27 cellular contexts compared by ENCODE assay signal in genomic region chr13:39938591-39938990, GRCh38.
"Had no signal": no experiment of that assay in that cellular context is flagged by ENCODE, and none has a peak within 500 bp of the region (broad histone marks: within the 10 kb centered on the region; RNA-seq: fewer than 3 reads in every experiment).

No MANE protein-coding gene starts in this region.

- H3K27ac Mint-ChIP-seq: immature natural killer cell; naive B cell; natural killer cell; progenitor cell of endocrine pancreas; stimulated activated memory B cell treated with anti-CD40 and anti-IgM and Interleukin-4, amounts not matched to agents 10 μg/mL and 1 μg/mL and 100 μg/mL, for 72 hours; stimulated activated naive CD8-positive, alpha-beta T cell treated with anti-CD3 and anti-CD28 coated beads, Interleukin-15, amount 100 ng/mL, for 72 hours; type B pancreatic cell had no signal

- FAIRE-seq: islet of Langerhans, kidney had no signal

- H3K27me3 Mint-ChIP-seq: stimulated activated naive CD8-positive, alpha-beta T cell treated with anti-CD3 and anti-CD28 coated beads, Interleukin-15, amount 100 ng/mL, for 72 hours had no signal

- DNase-seq: hypothalamus; immature natural killer cell; kidney; left colon; left lung; lower lobe of right lung; mammary epithelial cell; mesenchymal stem cell; naive B cell; natural killer cell; ovary; retina; right cardiac atrium; stimulated activated CD4-positive, alpha-beta T cell treated with anti-CD3 and anti-CD28 coated beads, Interleukin-2, amount 100 ng/mL, for 48 hours; stimulated activated CD4-positive, alpha-beta T cell treated with anti-CD3 and anti-CD28 coated beads, Interleukin-4, amount 100 ng/mL, for 4 hours; stimulated activated CD8-positive, alpha-beta memory T cell treated with anti-CD3 and anti-CD28 coated beads, Interleukin-4, amount 100 ng/mL, for 48 hours; stimulated activated naive CD4-positive, alpha-beta T cell treated with Interleukin-2 at 50 U/mL for 16 hours; stimulated activated naive CD8-positive, alpha-beta T cell treated with anti-CD3 and anti-CD28 coated beads, Interleukin-15, amount 100 ng/mL, for 72 hours; substantia nigra; uterus had no signal

- H3K9me3 ChIP-seq: left lung, lower lobe of right lung, ovary, tibial nerve, uterus had no signal

- ATAC-seq: left colon; left lung; lower lobe of right lung; natural killer cell; right cardiac atrium; sciatic nerve; stimulated activated memory B cell treated with anti-CD40 and anti-IgM and Interleukin-4, amounts not matched to agents 10 μg/mL and 1 μg/mL and 100 μg/mL, for 72 hours; stimulated activated naive CD8-positive, alpha-beta T cell treated with anti-CD3 and anti-CD28 coated beads, Interleukin-15, amount 100 ng/mL, for 72 hours had no signal

- H3K4me3 Mint-ChIP-seq: immature natural killer cell; natural killer cell; stimulated activated memory B cell treated with anti-CD40 and anti-IgM and Interleukin-4, amounts not matched to agents 10 μg/mL and 1 μg/mL and 100 μg/mL, for 72 hours; stimulated activated naive CD8-positive, alpha-beta T cell treated with anti-CD3 and anti-CD28 coated beads, Interleukin-15, amount 100 ng/mL, for 72 hours; type B pancreatic cell had no signal

- H3K4me1 ChIP-seq: left lung, lower lobe of right lung, uterus had no signal

- H3K36me3 ChIP-seq: left lung, lower lobe of right lung, ovary, tibial nerve, uterus had no signal

- H3K27ac ChIP-seq: left lung, lower lobe of right lung, ovary, tibial nerve, uterus had no signal

- H3K9me3 Mint-ChIP-seq: immature natural killer cell; natural killer cell; stimulated activated memory B cell treated with anti-CD40 and anti-IgM and Interleukin-4, amounts not matched to agents 10 μg/mL and 1 μg/mL and 100 μg/mL, for 72 hours; stimulated activated naive CD8-positive, alpha-beta T cell treated with anti-CD3 and anti-CD28 coated beads, Interleukin-15, amount 100 ng/mL, for 72 hours; type B pancreatic cell had no signal

- H3K4me3 ChIP-seq: left lung, lower lobe of right lung, ovary, skin epidermis, tibial nerve, uterus had no signal

- H3K36me3 Mint-ChIP-seq: immature natural killer cell; naive B cell; natural killer cell; stimulated activated memory B cell treated with anti-CD40 and anti-IgM and Interleukin-4, amounts not matched to agents 10 μg/mL and 1 μg/mL and 100 μg/mL, for 72 hours; type B pancreatic cell had no signal

- H3K27me3 ChIP-seq: left lung, ovary, tibial nerve, uterus had no signal
